ENCODE assay signal across 8 cellular contexts in the genomic region with DNA sequence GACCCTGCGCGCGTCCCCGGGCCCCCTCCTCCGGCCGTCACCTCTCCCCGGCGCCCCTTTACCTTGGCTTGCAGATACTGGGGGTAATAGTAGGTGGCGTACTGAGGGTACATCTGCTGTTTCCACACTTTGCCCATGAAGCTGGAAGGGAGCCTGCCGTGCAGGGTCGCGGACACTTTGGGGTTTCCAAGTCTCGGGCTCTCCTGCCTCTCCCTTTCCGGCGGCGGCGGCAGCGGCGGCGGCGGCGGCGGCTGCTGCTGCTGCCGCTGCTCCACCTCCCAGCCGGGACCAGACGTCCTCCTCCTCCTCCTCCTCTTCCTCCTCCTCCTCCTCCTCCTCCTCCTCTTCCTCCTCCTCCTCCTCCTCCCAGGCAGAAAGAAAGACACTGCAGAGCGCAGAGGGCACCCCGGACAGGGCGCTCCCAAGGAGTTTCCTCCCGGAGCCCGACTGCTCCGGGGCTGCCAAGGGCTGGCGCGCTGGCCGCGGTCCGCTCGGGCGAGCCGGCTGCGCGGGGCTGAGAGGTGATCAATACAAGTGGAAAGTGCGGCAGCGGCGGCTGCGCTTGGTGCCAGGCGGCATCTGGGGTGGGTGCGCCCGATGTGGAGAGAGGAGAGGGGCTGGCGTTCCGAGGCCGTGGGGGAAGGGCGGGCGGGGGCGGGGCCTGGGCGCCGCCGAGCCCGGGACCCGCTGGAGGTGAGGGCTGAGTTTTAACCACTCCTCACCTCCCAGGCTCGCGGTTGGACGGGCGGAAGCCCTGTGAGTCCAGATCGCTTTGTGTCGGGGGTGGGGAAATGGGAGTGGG. TPM values are rescaled to one million over a fixed set of nuclear protein-coding genes. Genes with fewer than 3 reads are reported as not detected.
DNase-seq lines count a peak whose midpoint lies in the region; TF ChIP-seq lines count a peak whose summit lies in the region.

A gene with protein sequence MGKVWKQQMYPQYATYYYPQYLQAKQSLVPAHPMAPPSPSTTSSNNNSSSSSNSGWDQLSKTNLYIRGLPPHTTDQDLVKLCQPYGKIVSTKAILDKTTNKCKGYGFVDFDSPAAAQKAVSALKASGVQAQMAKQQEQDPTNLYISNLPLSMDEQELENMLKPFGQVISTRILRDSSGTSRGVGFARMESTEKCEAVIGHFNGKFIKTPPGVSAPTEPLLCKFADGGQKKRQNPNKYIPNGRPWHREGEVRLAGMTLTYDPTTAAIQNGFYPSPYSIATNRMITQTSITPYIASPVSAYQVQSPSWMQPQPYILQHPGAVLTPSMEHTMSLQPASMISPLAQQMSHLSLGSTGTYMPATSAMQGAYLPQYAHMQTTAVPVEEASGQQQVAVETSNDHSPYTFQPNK (minus strand): TSS at position 581 of the 802 bp plus-strand sequence. CDS start 444 bp downstream, at position 137.

- H3K4me3 ChIP-seq in GM12864 (ENCODE audit: low read depth, low read length): peak within 1 kb of the TSS; percentile 48
- peak within 1 kb of the TSS; percentile 78 for H3K4me3 ChIP-seq in iPS-15b (ENCODE audit: low read depth, low read length)
- H3K4me3 ChIP-seq in skeletal muscle satellite cell (ENCODE audit: low read length): peak within 1 kb of the TSS; percentile 92

- peak within 1 kb of the TSS; percentile 63 for H3K9ac ChIP-seq in iPS-15b (ENCODE audit: low read depth, low read length)
- peak within 1 kb of the TSS; percentile 98 for H3K9ac ChIP-seq in skeletal muscle satellite cell (ENCODE audit: low read depth, low read length)

- peak within 1 kb of the TSS; percentile 78 to 94 (median 87) for H3K4me3 Mint-ChIP-seq in brain

- DNase-seq in GM12864 (ENCODE audit: low read depth) (no peak), Kasumi-1 (lab: John Stamatoyannopoulos, UW) (peak; percentile 36 to 44), T-helper 9 cell (peak; percentile 44), GM19240 (ENCODE audit: insufficient read length, low spot score) (no peak), NCI-H187 treated with DMSO at 0.1 percent for 48 hours (lab: John Stamatoyannopoulos, UW) (no peak)

- peak within 1 kb of the TSS; percentile 88 for H3K4me2 ChIP-seq in skeletal muscle satellite cell (ENCODE audit: low read length)

- H3K9me3 ChIP-seq in iPS-15b (ENCODE audit: control insufficient read depth, insufficient read depth, low read length) (no peaks in the 10 kb centered on the region), skeletal muscle satellite cell (replicated peaks; ENCODE audit: low read length) (no peaks in the 10 kb centered on the region)

- peaks cover 23% of the 10 kb centered on the region for H3K4me1 Mint-ChIP-seq in brain

- TF ChIP-seq CTCF in GM12864 (IDR thresholded peaks at IDR 0.05; ENCODE audit: low read depth, low read length, missing control alignments) (no peak), brain (conservative IDR thresholded peaks at IDR 0.05) (no peak)

- no peaks in the 10 kb centered on the region for H3K36me3 Mint-ChIP-seq in brain

- H3K27ac Mint-ChIP-seq in brain: peak within 1 kb of the TSS in 3 of 5 experiments; percentile 79 to 93 (median 89)

- no peaks in the 10 kb centered on the region for H3K9me3 Mint-ChIP-seq in brain

- H3K27me3 Mint-ChIP-seq in brain: peaks cover 84% of the 10 kb centered on the region

- no peaks in the 10 kb centered on the region for H3K36me3 ChIP-seq in iPS-15b (ENCODE audit: control insufficient read depth, insufficient read depth, low read length)
- H3K36me3 ChIP-seq in skeletal muscle satellite cell (ENCODE audit: insufficient read depth, low read length): no peaks in the 10 kb centered on the region

- H3K27me3 ChIP-seq in iPS-15b (ENCODE audit: control insufficient read depth, insufficient read depth, low read length): peaks cover 7% of the 10 kb centered on the region
- no peaks in the 10 kb centered on the region for H3K27me3 ChIP-seq in skeletal muscle satellite cell (ENCODE audit: control insufficient read depth, insufficient read depth, low read length)

- H3K4me1 ChIP-seq in iPS-15b (ENCODE audit: control insufficient read depth, insufficient read depth, low read length): no peaks in the 10 kb centered on the region
- H3K4me1 ChIP-seq in skeletal muscle satellite cell (ENCODE audit: control insufficient read depth, insufficient read depth, low read length): peaks cover 29% of the 10 kb centered on the region

RNA-seq across cellular contexts. Expression of the gene that starts here (rescaled TPM):
- polyA plus RNA-seq in brain (ENCODE audit: insufficient read depth, low read depth, low replicate concordance): 10.0 TPM
- 81.1 and 105 TPM in 2 replicates for total RNA-seq in skeletal muscle satellite cell (2012; rRNA removed)

Comparison
In these comparisons a context has a peak if more than half of its experiments do, and no peak if none do; other contexts are left out.
1. DNase-seq: peak in Kasumi-1 (2 of 2) and T-helper 9 cell (single experiment); none in GM12864 (single experiment), GM19240 (single experiment) and NCI-H187 treated with DMSO at 0.1 percent for 48 hours (single experiment).
2. Peak in every context shown above with its lines, with median percentiles within 50 percentile points of each other: H3K4me3 ChIP-seq.